Comparison of ENCODE assay signal across 1 cellular context in the genomic region with DNA sequence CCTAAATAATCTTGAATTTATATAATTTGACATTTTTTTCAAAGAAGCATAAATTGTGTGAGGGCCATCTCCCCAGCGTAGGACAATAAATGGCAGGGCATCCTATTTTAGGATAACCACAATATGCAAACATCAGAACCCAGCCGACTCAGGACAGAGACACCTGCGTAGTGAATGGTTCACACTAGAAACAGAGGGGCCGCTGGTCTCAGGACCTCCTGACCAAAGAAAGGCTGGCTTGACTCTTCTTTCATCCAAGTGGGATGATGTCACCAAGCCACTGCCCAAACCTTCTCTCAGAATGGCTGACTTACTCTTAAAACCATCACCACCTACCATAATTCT.
TF ChIP-seq lines count a peak whose summit lies in the region.

No MANE protein-coding gene starts in this region.

TF ChIP-seq in SK-N-SH treated with all-trans-retinoic acid at 6 μM for 48 hours, 23 proteins besides CTCF, POLR2A, EP300 and RAD21 (continued from another document):
- TF ChIP-seq POU6F1 (CRISPR knock-in tag; IDR thresholded peaks at IDR 0.05; ENCODE audit: borderline replicate concordance, low read depth) = no peak
- TF ChIP-seq GLIS3 (CRISPR knock-in tag; IDR thresholded peaks at IDR 0.05) = no peak
